ENCODE assay signal across 8 cellular contexts in the genomic region with DNA sequence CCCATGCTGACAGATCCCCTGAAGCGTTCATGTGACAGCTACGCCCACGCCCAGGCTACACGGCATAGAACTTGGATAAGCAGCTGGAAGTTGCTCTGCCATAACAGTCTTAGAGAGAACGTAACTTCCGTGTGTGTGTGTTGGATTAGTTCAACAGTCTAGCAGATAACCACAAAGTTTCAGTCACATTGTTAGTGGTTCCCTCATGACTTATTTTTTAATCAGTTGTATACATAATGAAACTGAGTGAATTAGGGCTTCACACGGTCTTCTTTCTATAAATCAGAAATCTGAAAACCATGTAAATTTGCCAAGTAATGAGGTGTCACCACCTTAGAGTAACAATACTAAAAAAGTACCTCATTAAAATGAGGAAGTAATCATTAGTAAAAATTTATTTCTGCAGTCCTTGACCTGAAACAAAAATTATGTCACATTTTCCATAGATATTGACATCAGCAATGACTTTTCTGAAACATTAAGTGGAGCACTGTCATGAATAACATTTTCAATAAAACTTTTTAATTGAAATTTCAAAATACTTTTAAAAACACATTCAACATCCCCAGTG. TPM values are rescaled to one million over a fixed set of nuclear protein-coding genes. Genes with fewer than 3 reads are reported as not detected.
DNase-seq lines count a peak whose midpoint lies in the region; ATAC-seq, FAIRE-seq and TF ChIP-seq lines count a peak whose summit lies in the region.

No MANE protein-coding gene starts in this region.

- TF ChIP-seq CTCF in GM10266 (IDR thresholded peaks at IDR 0.05; ENCODE audit: control insufficient read depth, insufficient read depth, low read depth, missing control alignments), result no peak
- no peak for TF ChIP-seq CTCF in CD4-positive, alpha-beta T cell (IDR thresholded peaks at IDR 0.05)

- no peaks in the 10 kb centered on the region for H3K36me3 Mint-ChIP-seq in CD4-positive, alpha-beta T cell (ENCODE audit: low read depth)

- H3K9me3 Mint-ChIP-seq in CD4-positive, alpha-beta T cell, result no peaks in the 10 kb centered on the region

- DNase-seq in GM10266 (ENCODE audit: extremely low spot score) (peak; percentile 47), NCI-H510A treated with DMSO at 0.1 percent for 48 hours (lab: John Stamatoyannopoulos, UW) (no peak), 8988T (no peak), islet precursor cell (no peak)
- no peak for DNase-seq in CD4-positive, alpha-beta T cell

- ATAC-seq in GM19468 (IDR thresholded peaks at IDR 0.05; ENCODE audit: extremely low read depth, unreplicated experiment) (peak; percentile 98), HG03432 (IDR thresholded peaks at IDR 0.05; ENCODE audit: unreplicated experiment) (peak; percentile 84)
- no peak for ATAC-seq in CD4-positive, alpha-beta T cell (ENCODE audit: poor library complexity)

- H3K27ac Mint-ChIP-seq in CD4-positive, alpha-beta T cell, result no peak overlapping the region

- POLR2A ChIA-PET in CD4-positive, alpha-beta T cell (lab: Charles Lee), result no interaction called here

- H3K9me3 ChIP-seq in CD4-positive, alpha-beta T cell (ENCODE audit: control insufficient read depth, low read length), result no peaks in the 10 kb centered on the region

- H3K27me3 ChIP-seq in CD4-positive, alpha-beta T cell (ENCODE audit: control insufficient read depth, insufficient read depth, low read length), result no peaks in the 10 kb centered on the region

- no peak overlapping the region for H3K4me3 Mint-ChIP-seq in CD4-positive, alpha-beta T cell

- no peaks in the 10 kb centered on the region for H3K4me1 Mint-ChIP-seq in CD4-positive, alpha-beta T cell (ENCODE audit: low read depth)

- no peaks in the 10 kb centered on the region for H3K27me3 Mint-ChIP-seq in CD4-positive, alpha-beta T cell

- peak; percentile 57 for FAIRE-seq in colon (lab: Jason Lieb, UNC)

- intact Hi-C loops in CD4-positive, alpha-beta T cell (cut with DNase I, micrococcal nuclease), result no loop called here

- CTCF ChIA-PET in CD4-positive, alpha-beta T cell (lab: Charles Lee), result no interaction called here

- no peak overlapping the region for H3K27ac ChIP-seq in CD4-positive, alpha-beta T cell (ENCODE audit: low read depth, low read length)

RNA-seq across cellular contexts. Expression of a gene that starts 21.7 kb away (rescaled TPM):
- total RNA-seq in CD4-positive, alpha-beta T cell, result under 1 TPM; 0.05 to 0.14 TPM
